Comparison of ENCODE assay signal across 8 cellular contexts in the genomic region with DNA sequence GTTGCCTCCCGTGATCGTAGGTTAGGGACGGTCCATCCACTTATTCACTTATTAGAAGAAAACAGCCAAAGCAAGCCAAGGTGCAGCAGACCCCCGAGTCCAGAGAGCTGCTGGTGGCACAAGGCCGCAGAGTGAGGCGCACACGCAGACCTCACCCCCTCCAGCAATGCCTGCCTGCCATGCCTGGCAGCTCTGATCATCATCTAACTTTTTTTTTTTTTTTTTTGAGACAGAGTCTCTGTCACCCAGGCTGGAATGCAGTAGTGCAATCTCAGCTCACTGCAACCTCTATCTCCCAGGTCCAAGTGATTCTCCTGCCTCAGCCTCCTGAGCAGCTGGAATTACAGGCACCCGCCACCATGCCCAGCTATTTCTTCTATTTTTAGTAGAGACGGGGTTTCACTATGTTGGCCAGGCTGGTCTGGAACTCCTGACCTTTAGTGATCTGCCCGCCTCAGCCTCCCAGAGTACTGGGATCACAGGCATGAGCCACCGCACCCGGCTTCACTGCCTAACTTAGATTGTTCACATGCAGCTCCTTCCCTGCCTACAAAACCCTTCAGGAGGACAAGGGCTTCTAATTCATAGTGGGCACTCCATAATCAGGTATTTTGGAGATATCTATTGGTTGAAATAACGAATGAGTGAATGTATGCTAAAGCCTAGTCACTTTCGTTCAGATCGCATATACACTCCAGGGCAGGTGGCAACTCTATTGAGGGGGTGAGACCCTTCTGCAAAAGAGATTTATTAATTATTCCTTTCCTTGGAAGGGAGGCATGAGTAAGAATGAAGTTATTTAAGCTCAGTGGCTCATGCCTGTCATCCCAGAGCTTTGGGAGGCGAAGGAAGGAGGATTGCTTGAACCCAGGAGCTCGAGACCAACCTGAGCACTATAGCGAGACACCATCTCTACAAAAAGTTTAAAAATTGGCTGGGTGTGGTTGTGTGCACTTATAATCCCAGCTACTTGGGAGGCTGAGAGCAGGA. TPM values are rescaled to one million over a fixed set of nuclear protein-coding genes. Genes with fewer than 3 reads are reported as not detected.
DNase-seq lines count a peak whose midpoint lies in the region; ATAC-seq, FAIRE-seq and TF ChIP-seq lines count a peak whose summit lies in the region.

No MANE protein-coding gene starts in this region.

- H3K18ac ChIP-seq in trophoblast cell (ENCODE audit: low read length), result peak overlapping the region; percentile 38

- H3K9me3 ChIP-seq in Panc1 (ENCODE audit: control insufficient read depth, insufficient read depth, low read depth, low read length), result no peaks in the 10 kb centered on the region
- no peaks in the 10 kb centered on the region for H3K9me3 ChIP-seq in endothelial cell of umbilical vein (replicated peaks; ENCODE audit: control insufficient read depth, insufficient read depth, low read length)
- no peaks in the 10 kb centered on the region for H3K9me3 ChIP-seq in trophoblast cell (ENCODE audit: insufficient read depth, low read depth, low read length)

- H3K36me3 ChIP-seq in ACC112 (ENCODE audit: insufficient read depth, low read length) (peaks cover 2% of the 10 kb centered on the region; the same call in 1 of the 2 replicates), Panc1 (ENCODE audit: control insufficient read depth, insufficient read depth, low read length) (no peaks in the 10 kb centered on the region), endothelial cell of umbilical vein (ENCODE audit: control insufficient read depth in 2 of 2, extremely low read depth in 1 of 2, insufficient read depth in 2 of 2, low read length in 2 of 2) (no peaks in the 10 kb centered on the region), trophoblast cell (ENCODE audit: control insufficient read depth in 1 of 2, insufficient read depth in 2 of 2, low read length in 2 of 2) (no peaks in the 10 kb centered on the region)

- DNase-seq in Panc1 (ENCODE audit: low read depth, low spot score) (no peak), endothelial cell of umbilical vein (ENCODE audit: low read depth, low spot score) (no peak), trophoblast cell (peak; percentile 81 to 82)
- DNase-seq in activated CD8-positive, alpha-beta memory T cell treated with anti-CD3 and anti-CD28 coated beads, Interleukin-2, amount 50 U/mL, for 48 hours, result no peak
- no peak for DNase-seq in activated CD8-positive, alpha-beta memory T cell treated with anti-CD3 and anti-CD28 coated beads, Interleukin-2, amount 10 ng/mL, durations not matched to agents 7 days and 5 days
- DNase-seq in activated T-cell treated with anti-CD3 and anti-CD28 coated beads, Interleukin-2, amount 50 U/mL, for 1 hour, result no peak

- no CpG with 5 or more reads among the region's 18 CpGs for WGBS in trophoblast cell (ENCODE audit: extremely low coverage, insufficient coverage, insufficient read length)

- no peak overlapping the region for H2AFZ ChIP-seq in ACC112 (ENCODE audit: low read length, unreplicated experiment)
- no peak overlapping the region for H2AFZ ChIP-seq in endothelial cell of umbilical vein (ENCODE audit: low read depth, low read length)
- H2AFZ ChIP-seq in trophoblast cell (ENCODE audit: insufficient read depth, low read length, poor library complexity), result peak overlapping the region; percentile 54

- peak overlapping the region; percentile 86 for H2BK5ac ChIP-seq in trophoblast cell (ENCODE audit: low read depth, low read length, poor library complexity)

- peak overlapping the region; percentile 89 for H2BK12ac ChIP-seq in trophoblast cell (ENCODE audit: low read length)

- in situ Hi-C loops in Panc1 (cut with HindIII; ENCODE audit: low pct_unique_long_range_greater_than_20kb, low sequenced_read_pairs), result no loop called here

- peak overlapping the region; percentile 74 for H2AK5ac ChIP-seq in trophoblast cell (ENCODE audit: low read length)

- H3K4me1 ChIP-seq in ACC112 (ENCODE audit: control insufficient read depth, insufficient read depth, low read length, unreplicated experiment) (peaks cover 62% of the 10 kb centered on the region), Panc1 (ENCODE audit: control insufficient read depth, insufficient read depth, low read length) (peaks cover 59% of the 10 kb centered on the region), endothelial cell of umbilical vein (ENCODE audit: control insufficient read depth, extremely low read depth, insufficient read depth, low read length) (peaks cover 39% of the 10 kb centered on the region), trophoblast cell (ENCODE audit: control insufficient read depth in 1 of 2, insufficient read depth in 2 of 2, low read length in 2 of 2) (peaks cover 20 to 21% of the 10 kb centered on the region in 2 experiments)

- POLR2A ChIA-PET in Panc1 (lab: Charles Lee) (interaction anchor here (0.6 to 1.4 kb wide), 4 partner anchors 16 to 439 kb away, joined by 4 to 15 read pairs (median 5); no protein-coding TSS in a partner anchor), endothelial cell of umbilical vein (lab: Charles Lee) (interaction anchor here (0.6 to 3.2 kb wide), 8 partner anchors 11 to 54 kb away, joined by 3 to 38 read pairs (median 12); partner anchors contain the start of gene SERPINE1)

- H2BK120ac ChIP-seq in trophoblast cell (ENCODE audit: insufficient read depth, low read length, poor library complexity), result peak overlapping the region; percentile 95

- dilution Hi-C loops in endothelial cell of umbilical vein (cut with MboI; ENCODE audit: extremely low pct_ligation_motif_present, low sequenced_read_pairs), result no loop called here

- no peak overlapping the region for H3K4me3 Mint-ChIP-seq in activated CD8-positive, alpha-beta memory T cell treated with anti-CD3 and anti-CD28 coated beads, Interleukin-2, amount 10 ng/mL, durations not matched to agents 7 days and 5 days

- no peaks in the 10 kb centered on the region for H3K9me1 ChIP-seq in endothelial cell of umbilical vein (replicated peaks; ENCODE audit: control insufficient read depth, extremely low read depth, insufficient read depth, low read length)

- peak overlapping the region; percentile 97 for H3K27ac ChIP-seq in ACC112 (ENCODE audit: low read depth, low read length)
- H3K27ac ChIP-seq in Panc1 (ENCODE audit: low read length), result peak overlapping the region; percentile 97
- H3K27ac ChIP-seq in endothelial cell of umbilical vein (ENCODE audit: insufficient read depth, low read depth, low read length), result peak overlapping the region; percentile 89
- H3K27ac ChIP-seq in trophoblast cell (ENCODE audit: low read depth, low read length), result peak overlapping the region; percentile 82

- H3K4me2 ChIP-seq in endothelial cell of umbilical vein (ENCODE audit: insufficient read depth, low read length) (peak overlapping the region; percentile 16), trophoblast cell (ENCODE audit: low read length) (no peak overlapping the region)

- peak overlapping the region; percentile 96 for H4K91ac ChIP-seq in trophoblast cell (ENCODE audit: low read depth, low read length)

- H4K12ac ChIP-seq in trophoblast cell (ENCODE audit: low read depth, low read length), result no peak overlapping the region

- peaks cover 13% of the 10 kb centered on the region for H3K4me1 Mint-ChIP-seq in activated CD8-positive, alpha-beta memory T cell treated with anti-CD3 and anti-CD28 coated beads, Interleukin-2, amount 10 ng/mL, durations not matched to agents 7 days and 5 days

- peaks cover 31% of the 10 kb centered on the region for H3K27me3 Mint-ChIP-seq in activated CD8-positive, alpha-beta memory T cell treated with anti-CD3 and anti-CD28 coated beads, Interleukin-2, amount 10 ng/mL, durations not matched to agents 7 days and 5 days

- peak overlapping the region; percentile 61 for H3K9ac ChIP-seq in endothelial cell of umbilical vein (replicated peaks; ENCODE audit: extremely low read depth, insufficient read depth, low read length)
- H3K9ac ChIP-seq in trophoblast cell (ENCODE audit: low read length), result no peak overlapping the region

- H3K14ac ChIP-seq in trophoblast cell (ENCODE audit: low read length), result peak overlapping the region; percentile 87

- TF ChIP-seq CTCF in Panc1 (IDR thresholded peaks at IDR 0.05) (no peak), endothelial cell of umbilical vein (IDR thresholded peaks at IDR 0.05; ENCODE audit: extremely low read depth in 1 of 2, insufficient read depth in 1 of 2, low read depth in 1 of 2, low read length in 2 of 2) (no peak)

- no peaks in the 10 kb centered on the region for H4K20me1 ChIP-seq in endothelial cell of umbilical vein (replicated peaks; ENCODE audit: control insufficient read depth, extremely low read depth, insufficient read depth, low read length)

- H3K27ac Mint-ChIP-seq in activated CD8-positive, alpha-beta memory T cell treated with anti-CD3 and anti-CD28 coated beads, Interleukin-2, amount 10 ng/mL, durations not matched to agents 7 days and 5 days, result no peak overlapping the region

- no peak overlapping the region for H3K23ac ChIP-seq in trophoblast cell (ENCODE audit: low read length)

- peak overlapping the region; percentile 59 for H3K4me3 ChIP-seq in ACC112 (ENCODE audit: low read depth, low read length)
- peak overlapping the region in 1 of 2 experiments; percentile 43; a peak in 3 of 4 replicates for H3K4me3 ChIP-seq in Panc1 (ENCODE audit: low read depth in 2 of 2, low read length in 2 of 2)
- H3K4me3 ChIP-seq in endothelial cell of umbilical vein (replicated peaks in 1 of 3; ENCODE audit: insufficient read depth in 1 of 3, low read depth in 1 of 3, low read length in 3 of 3), result no peak overlapping the region
- H3K4me3 ChIP-seq in trophoblast cell (ENCODE audit: low read depth, low read length), result no peak overlapping the region

- intact Hi-C loops in Panc1 (cut with micrococcal nuclease; ENCODE audit: unreplicated experiment), result no loop called here
- intact Hi-C loops in endothelial cell of umbilical vein (cut with micrococcal nuclease), result loop anchor here (1.0 kb wide), 4 partner anchors 7 to 25 kb away; no protein-coding TSS in a partner anchor

- CTCF ChIA-PET in Panc1 (lab: Charles Lee) (interaction anchor here (0.6 to 2.0 kb wide), 3 partner anchors 10 to 55 kb away, joined by 3 to 8 read pairs (median 8); no protein-coding TSS in a partner anchor), endothelial cell of umbilical vein (lab: Charles Lee) (interaction anchor here (0.7 to 6.1 kb wide), 12 partner anchors 8 to 231 kb away, joined by 3 to 38 read pairs (median 4); partner anchors contain the start of gene SERPINE1)
- CTCF ChIA-PET in activated CD8-positive, alpha-beta memory T cell treated with anti-CD3 and anti-CD28 coated beads, Interleukin-2, amount 10 ng/mL, durations not matched to agents 7 days and 5 days (lab: Charles Lee), result interaction anchor here (1.4 kb wide), 1 partner anchor 92 kb away, joined by 4 read pairs; no protein-coding TSS in a partner anchor

- H3K27me3 ChIP-seq in ACC112 (ENCODE audit: insufficient read depth, low read length) (no peaks in the 10 kb centered on the region), Panc1 (ENCODE audit: control insufficient read depth, insufficient read depth, low read length) (no peaks in the 10 kb centered on the region), endothelial cell of umbilical vein (ENCODE audit: control insufficient read depth in 2 of 2, insufficient read depth in 2 of 2, low read length in 2 of 2) (no peaks in the 10 kb centered on the region), trophoblast cell (ENCODE audit: insufficient read depth, low read length) (no peaks in the 10 kb centered on the region)

- peak; percentile 55 for FAIRE-seq in endothelial cell of umbilical vein (lab: Jason Lieb, UNC)

- no peaks in the 10 kb centered on the region for H3K36me3 Mint-ChIP-seq in activated CD8-positive, alpha-beta memory T cell treated with anti-CD3 and anti-CD28 coated beads, Interleukin-2, amount 10 ng/mL, durations not matched to agents 7 days and 5 days

- H4K8ac ChIP-seq in trophoblast cell (ENCODE audit: low read depth, low read length), result no peak overlapping the region

- H3K79me2 ChIP-seq in ACC112 (ENCODE audit: control insufficient read depth, insufficient read depth, low read length, unreplicated experiment), result peaks cover 31% of the 10 kb centered on the region
- H3K79me2 ChIP-seq in endothelial cell of umbilical vein (ENCODE audit: control insufficient read depth, insufficient read depth, low read length), result peaks cover 9% of the 10 kb centered on the region
- H3K79me2 ChIP-seq in trophoblast cell (ENCODE audit: control insufficient read depth, insufficient read depth, low read length, poor library complexity), result peaks cover 2% of the 10 kb centered on the region

- BruUV-seq in Panc1 (replicated peaks; lab: Mats Ljungman, UMichigan) (no TSS peak), endothelial cell of umbilical vein (replicated peaks; lab: Mats Ljungman, UMichigan) (no TSS peak)

- no peak for TF ChIP-seq POLR2A in endothelial cell of umbilical vein (IDR thresholded peaks at IDR 0.05; ENCODE audit: low read depth, low read length)

- no peaks in the 10 kb centered on the region for H3K9me3 Mint-ChIP-seq in activated CD8-positive, alpha-beta memory T cell treated with anti-CD3 and anti-CD28 coated beads, Interleukin-2, amount 10 ng/mL, durations not matched to agents 7 days and 5 days (ENCODE audit: low read depth)

- H3K4ac ChIP-seq in trophoblast cell (ENCODE audit: low read depth, low read length), result peak overlapping the region; percentile 42

- no peak; the same call in 1 of the 2 replicates for ATAC-seq in Panc1
- no peak for ATAC-seq in GM18870 (IDR thresholded peaks at IDR 0.05; ENCODE audit: unreplicated experiment)
- ATAC-seq in activated CD8-positive, alpha-beta memory T cell treated with anti-CD3 and anti-CD28 coated beads, Interleukin-2, amount 10 ng/mL, durations not matched to agents 7 days and 5 days, result no peak

- peaks cover 25% of the 10 kb centered on the region for H3K79me1 ChIP-seq in trophoblast cell (ENCODE audit: low read length)

RNA-seq across cellular contexts. Expression of gene TRIM56, which starts 15.9 kb away (rescaled TPM):
- total RNA-seq in Panc1 (2021; ENCODE audit: unreplicated experiment) (37.4 TPM), endothelial cell of umbilical vein (21.8 and 25.1 TPM in 2 replicates)
- polyA plus RNA-seq in Panc1 (2012; ENCODE audit: insufficient read length), result 31.8 TPM
- 1.9 and 2.3 TPM in 2 replicates for polyA plus RNA-seq in endothelial cell of umbilical vein
- polyA plus RNA-seq in endothelial cell of umbilical vein (2011; cell fraction: cytosol; rRNA removed), result 2.6 and 3.3 TPM in 2 replicates
- polyA plus RNA-seq in endothelial cell of umbilical vein (2011; cell fraction: nucleus; rRNA removed), result 8.6 and 10.1 TPM in 2 replicates
- 6.5 and 7.6 TPM in 2 replicates for polyA plus RNA-seq in endothelial cell of umbilical vein (2012)
- polyA minus RNA-seq in endothelial cell of umbilical vein, result 10.9 and 17.3 TPM in 2 replicates
- polyA minus RNA-seq in endothelial cell of umbilical vein (2011; cell fraction: cytosol; rRNA and poly(A)+ RNA removed), result 6.0 TPM
- polyA minus RNA-seq in endothelial cell of umbilical vein (2011; cell fraction: nucleus; rRNA and poly(A)+ RNA removed), result 6.4 and 7.9 TPM in 2 replicates
- 5.4 and 5.8 TPM in 2 replicates for polyA plus RNA-seq in trophoblast cell (2013)
- total RNA-seq in activated CD8-positive, alpha-beta memory T cell treated with anti-CD3 and anti-CD28 coated beads, Interleukin-2, amount 10 ng/mL, durations not matched to agents 7 days and 5 days, result 100 to 1,000 TPM in 1 of 2 experiments, 10 to 100 TPM in 1; 68.2 to 110 TPM

RNA-seq across cellular contexts. Expression of gene SERPINE1, which starts 25.8 kb away (rescaled TPM):
- total RNA-seq in Panc1 (2021; ENCODE audit: unreplicated experiment) (370 TPM), endothelial cell of umbilical vein (2,296 and 2,645 TPM in 2 replicates)
- 482 TPM for polyA plus RNA-seq in Panc1 (2012; ENCODE audit: insufficient read length)
- polyA plus RNA-seq in endothelial cell of umbilical vein, result 4,637 and 5,683 TPM in 2 replicates
- 3,941 and 4,610 TPM in 2 replicates for polyA plus RNA-seq in endothelial cell of umbilical vein (2011; cell fraction: cytosol; rRNA removed)
- polyA plus RNA-seq in endothelial cell of umbilical vein (2011; cell fraction: nucleus; rRNA removed), result 2,230 and 2,366 TPM in 2 replicates
- polyA plus RNA-seq in endothelial cell of umbilical vein (2012), result 3,488 and 3,747 TPM in 2 replicates
- 3,663 and 4,731 TPM in 2 replicates for polyA minus RNA-seq in endothelial cell of umbilical vein
- polyA minus RNA-seq in endothelial cell of umbilical vein (2011; cell fraction: cytosol; rRNA and poly(A)+ RNA removed), result 2.8 TPM
- 786 and 802 TPM in 2 replicates for polyA minus RNA-seq in endothelial cell of umbilical vein (2011; cell fraction: nucleus; rRNA and poly(A)+ RNA removed)
- 148 and 173 TPM in 2 replicates for polyA plus RNA-seq in trophoblast cell (2013)
- total RNA-seq in activated CD8-positive, alpha-beta memory T cell treated with anti-CD3 and anti-CD28 coated beads, Interleukin-2, amount 10 ng/mL, durations not matched to agents 7 days and 5 days, result 1 to 10 TPM in 1 of 2 experiments, under 1 TPM in 1; 0.29 to 1.2 TPM

RNA-seq across cellular contexts. Expression of gene AP1S1, which starts 53.1 kb away (rescaled TPM):
- total RNA-seq in Panc1 (2021; ENCODE audit: unreplicated experiment), result 74.2 TPM
- polyA plus RNA-seq in Panc1 (2012; ENCODE audit: insufficient read length), result 152 TPM
- 70.9 and 93.3 TPM in 2 replicates for total RNA-seq in endothelial cell of umbilical vein
- 82.8 and 106 TPM in 2 replicates for polyA plus RNA-seq in endothelial cell of umbilical vein
- polyA plus RNA-seq in endothelial cell of umbilical vein (2011; cell fraction: cytosol; rRNA removed), result 139 and 140 TPM in 2 replicates
- 68.1 and 78.9 TPM in 2 replicates for polyA plus RNA-seq in endothelial cell of umbilical vein (2011; cell fraction: nucleus; rRNA removed)
- 127 and 166 TPM in 2 replicates for polyA plus RNA-seq in endothelial cell of umbilical vein (2012)
- 67.4 and 70.2 TPM in 2 replicates for polyA minus RNA-seq in endothelial cell of umbilical vein
- polyA minus RNA-seq in endothelial cell of umbilical vein (2011; cell fraction: cytosol; rRNA and poly(A)+ RNA removed), result 37.6 TPM
- polyA minus RNA-seq in endothelial cell of umbilical vein (2011; cell fraction: nucleus; rRNA and poly(A)+ RNA removed), result 7.4 and 8.7 TPM in 2 replicates
- polyA plus RNA-seq in trophoblast cell (2013), result 59.2 and 61.3 TPM in 2 replicates
- 10 to 100 TPM; 49.9 to 51.7 TPM for total RNA-seq in activated CD8-positive, alpha-beta memory T cell treated with anti-CD3 and anti-CD28 coated beads, Interleukin-2, amount 10 ng/mL, durations not matched to agents 7 days and 5 days

Comparison
In these comparisons a context has a peak if more than half of its experiments do, and no peak if none do; other contexts are left out.
1. DNase-seq: peak in trophoblast cell (2 of 2); none in Panc1 (single experiment), endothelial cell of umbilical vein (single experiment), activated CD8-positive, alpha-beta memory T cell treated with anti-CD3 and anti-CD28 coated beads, Interleukin-2, amount 50 U/mL, for 48 hours (single experiment), activated CD8-positive, alpha-beta memory T cell treated with anti-CD3 and anti-CD28 coated beads, Interleukin-2, amount 10 ng/mL, durations not matched to agents 7 days and 5 days (single experiment) and activated T-cell treated with anti-CD3 and anti-CD28 coated beads, Interleukin-2, amount 50 U/mL, for 1 hour (single experiment).
2. RNA of gene SERPINE1, which starts 25.8 kb away (total RNA-seq): 2,296 to 2,645 TPM in endothelial cell of umbilical vein and 370 TPM in Panc1 (single experiment); 0.29 to 1.2 TPM in activated CD8-positive, alpha-beta memory T cell treated with anti-CD3 and anti-CD28 coated beads, Interleukin-2, amount 10 ng/mL, durations not matched to agents 7 days and 5 days; every median in the first group is over 100 times any median in the second.
3. Peak in every context shown above with its lines, with median percentiles within 50 percentile points of each other: H3K27ac ChIP-seq.